In genomic region chr16:88430524-88431446, GRCh38 we compare ENCODE assay signal across 8 cellular contexts. TPM values are rescaled to one million over a fixed set of nuclear protein-coding genes. Genes with fewer than 3 reads are reported as not detected.
DNase-seq lines count a peak whose midpoint lies in the region; ATAC-seq and TF ChIP-seq lines count a peak whose summit lies in the region.

No MANE protein-coding gene starts in this region.

- H3K27ac Mint-ChIP-seq in endodermal cell: no peak overlapping the region

- peak overlapping the region; percentile 53 for H3K4me3 ChIP-seq in GM23248
- H3K4me3 ChIP-seq in endodermal cell (ENCODE audit: low read length): no peak overlapping the region
- H3K4me3 ChIP-seq in prostate gland: peak overlapping the region; percentile 32 to 40

- WGBS in GM23248 (ENCODE audit: low coverage in 1 of 2, low lambda C conversion rate in 2 of 2, missing lambda C conversion rate in 2 of 2), 2 experiments: 17 to 19% methylated on average over 38 to 67 of the region's 80 CpGs
- WGBS in endodermal cell (ENCODE audit: insufficient coverage in 1 of 2, insufficient read length in 1 of 2), 2 experiments: 61 to 70% methylated on average over 37 to 80 of the region's 80 CpGs
- WGBS in prostate gland: 13% methylated on average over 77 of the region's 80 CpGs

- no peak for TF ChIP-seq CTCF in endodermal cell (conservative IDR thresholded peaks at IDR 0.05)
- TF ChIP-seq CTCF in prostate gland (IDR thresholded peaks at IDR 0.05): no peak

- peaks cover 2% of the 10 kb centered on the region for H3K27me3 Mint-ChIP-seq in endodermal cell (ENCODE audit: insufficient read depth)

- no peaks in the 10 kb centered on the region for H4K20me1 ChIP-seq in GM23248 (ENCODE audit: insufficient read depth)

- H3K27ac ChIP-seq in GM23248: no peak overlapping the region
- H3K27ac ChIP-seq in endodermal cell (ENCODE audit: low read depth, low read length): no peak overlapping the region
- peak overlapping the region; percentile 52 to 58 for H3K27ac ChIP-seq in prostate gland

- TF ChIP-seq POLR2A in prostate gland (IDR thresholded peaks at IDR 0.05): peak; percentile 11

- DNase-seq in AG20443 (ENCODE audit: low spot score) (peak; percentile 51), GM23248 (peak; percentile 47), endodermal cell (peak; percentile 65), prostate gland (ENCODE audit: low spot score) (no peak)
- peak; percentile 30 to 36 for DNase-seq in activated CD4-positive, alpha-beta T cell treated with anti-CD3 and anti-CD28 coated beads, Interleukin-2, amount 50 U/mL, for 4 hours

- H3K79me2 ChIP-seq in GM23248 (ENCODE audit: insufficient read depth): no peaks in the 10 kb centered on the region

- H3K4me1 Mint-ChIP-seq in endodermal cell: no peaks in the 10 kb centered on the region

- in situ Hi-C loops in GM23248 (cut with MboI): no loop called here

- no peaks in the 10 kb centered on the region for H3K36me3 Mint-ChIP-seq in endodermal cell (ENCODE audit: low read depth)

- ATAC-seq in GM21737 (IDR thresholded peaks at IDR 0.05; ENCODE audit: unreplicated experiment): no peak
- ATAC-seq in HG02759 (IDR thresholded peaks at IDR 0.05; ENCODE audit: unreplicated experiment): no peak
- no peak for ATAC-seq in GM18907 (IDR thresholded peaks at IDR 0.05; ENCODE audit: unreplicated experiment)

- peak overlapping the region; percentile 42 for H2AFZ ChIP-seq in GM23248

- H3K36me3 ChIP-seq in GM23248 (ENCODE audit: low read depth) (no peaks in the 10 kb centered on the region), endodermal cell (ENCODE audit: control insufficient read depth, insufficient read depth, low read length) (no peaks in the 10 kb centered on the region), prostate gland (no peaks in the 10 kb centered on the region)

- intact Hi-C loops in prostate gland (cut with DNase I): loop anchor here (10.0 kb wide), 2 partner anchors 146 to 446 kb away; no protein-coding TSS in a partner anchor

- peak overlapping the region; percentile 67 for H3K9ac ChIP-seq in GM23248
- H3K9ac ChIP-seq in endodermal cell (ENCODE audit: extremely low read depth, low read length, poor library complexity, severe bottlenecking): no peak overlapping the region

- H3K9me2 ChIP-seq in GM23248 (ENCODE audit: insufficient read depth): no peaks in the 10 kb centered on the region

- H3K9me3 ChIP-seq in GM23248 (ENCODE audit: low read depth): no peaks in the 10 kb centered on the region
- H3K9me3 ChIP-seq in endodermal cell (ENCODE audit: control insufficient read depth, low read length): no peaks in the 10 kb centered on the region
- H3K9me3 ChIP-seq in prostate gland: no peaks in the 10 kb centered on the region

- H3K4me2 ChIP-seq in GM23248 (ENCODE audit: unreplicated experiment): peak overlapping the region; percentile 63

- no peaks in the 10 kb centered on the region for H3F3A ChIP-seq in GM23248 (ENCODE audit: insufficient read depth)

- no peaks in the 10 kb centered on the region for H3K4me1 ChIP-seq in GM23248 (ENCODE audit: insufficient read depth)
- no peaks in the 10 kb centered on the region for H3K4me1 ChIP-seq in endodermal cell (ENCODE audit: control insufficient read depth, insufficient read depth, low read length)
- H3K4me1 ChIP-seq in prostate gland (replicated peaks): peaks cover 6% of the 10 kb centered on the region

- H3K9me3 Mint-ChIP-seq in endodermal cell: no peaks in the 10 kb centered on the region

- no peak overlapping the region for H3K4me3 Mint-ChIP-seq in endodermal cell

- H3K27me3 ChIP-seq in GM23248 (replicated peaks; ENCODE audit: insufficient read depth): no peaks in the 10 kb centered on the region
- H3K27me3 ChIP-seq in endodermal cell (ENCODE audit: control insufficient read depth, insufficient read depth, low read length, poor library complexity, severe bottlenecking): peaks cover 11% of the 10 kb centered on the region
- no peaks in the 10 kb centered on the region for H3K27me3 ChIP-seq in prostate gland (replicated peaks; ENCODE audit: insufficient read depth)

RNA-seq across cellular contexts. Expression of gene ZFPM1, which starts 22.3 kb away (rescaled TPM):
- 0.25 and 2.4 TPM in 2 replicates for total RNA-seq in GM23248 (2014; rRNA removed; shearing (Covaris generic))
- 0.06 and 0.14 TPM in 2 replicates for polyA plus RNA-seq in GM23248 (2016; fragmentation: Nextera tagmentation; extraction: Ambion mirVana)
- 10 to 100 TPM; 18.1 to 21.5 TPM for total RNA-seq in endodermal cell
- polyA plus RNA-seq in endodermal cell (2013, experiment 1 of 2): 5.6 TPM
- polyA plus RNA-seq in endodermal cell (2013, experiment 2 of 2): 5.0 TPM
- 10 to 100 TPM in 1 of 2 donors, 1 to 10 TPM in 1; 4.1 to 21.5 TPM for total RNA-seq in prostate gland

RNA-seq across cellular contexts. Expression of gene ZNF469, which starts 48.0 kb away (rescaled TPM):
- total RNA-seq in GM23248 (2014; rRNA removed; shearing (Covaris generic)): 2.3 and 2.6 TPM in 2 replicates
- 0.65 and 0.70 TPM in 2 replicates for polyA plus RNA-seq in GM23248 (2016; fragmentation: Nextera tagmentation; extraction: Ambion mirVana)
- total RNA-seq in endodermal cell (1 to 10 TPM in 1 of 2 donors, under 1 TPM in 1; 0.68 to 4.7 TPM), prostate gland (1 to 10 TPM; 3.6 to 4.4 TPM)
- polyA plus RNA-seq in endodermal cell (2013, experiment 1 of 2): 0.53 TPM
- polyA plus RNA-seq in endodermal cell (2013, experiment 2 of 2): 0.46 TPM

Comparison
In these comparisons a context has a peak if more than half of its experiments do, and no peak if none do; other contexts are left out.
1. H3K27ac ChIP-seq: peak in prostate gland (2 of 2); none in GM23248 (single experiment) and endodermal cell (single experiment).